Comparison of ENCODE assay signal across 1 cellular context in the genomic region with DNA sequence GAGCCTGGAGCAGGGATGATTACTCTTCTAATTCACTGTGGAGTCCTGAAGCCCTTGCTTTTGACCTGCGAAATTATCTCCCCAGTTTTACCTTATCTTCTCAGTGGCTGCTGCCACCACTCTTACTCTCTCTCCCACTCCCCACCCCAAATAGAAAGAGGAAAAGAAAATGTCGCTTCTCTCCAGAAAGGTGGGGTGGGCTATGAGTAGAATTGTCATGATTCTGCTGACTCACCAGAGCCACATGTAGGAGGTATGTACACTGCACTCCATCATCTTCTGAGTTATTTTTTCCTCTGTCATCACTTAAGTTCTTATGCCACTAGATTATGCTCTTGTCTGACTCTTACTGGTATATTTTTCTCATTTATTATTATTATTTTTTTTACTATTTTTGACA.
TF ChIP-seq lines count a peak whose summit lies in the region.

No MANE protein-coding gene starts in this region.

TF ChIP-seq in K562, 482 proteins besides CTCF, POLR2A, EP300 and RAD21 (continued from another document and continues in another):
- TF ChIP-seq, protein P1, sequence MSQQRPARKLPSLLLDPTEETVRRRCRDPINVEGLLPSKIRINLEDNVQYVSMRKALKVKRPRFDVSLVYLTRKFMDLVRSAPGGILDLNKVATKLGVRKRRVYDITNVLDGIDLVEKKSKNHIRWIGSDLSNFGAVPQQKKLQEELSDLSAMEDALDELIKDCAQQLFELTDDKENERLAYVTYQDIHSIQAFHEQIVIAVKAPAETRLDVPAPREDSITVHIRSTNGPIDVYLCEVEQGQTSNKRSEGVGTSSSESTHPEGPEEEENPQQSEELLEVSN (IDR thresholded peaks at IDR 0.05; ENCODE audit: borderline replicate concordance in 1 of 2, extremely low read depth in 1 of 2, insufficient read depth in 1 of 2, insufficient read length in 1 of 2, low read depth in 1 of 2, low read length in 1 of 2, poor library complexity in 1 of 2, severe bottlenecking in 1 of 2) = peak; percentile 68 to 76
- TF ChIP-seq MECOM (CRISPR knock-in tag; IDR thresholded peaks at IDR 0.05) (no peak), MIER1 (IDR thresholded peaks at IDR 0.05; ENCODE audit: low read depth) (no peak; the same call in 1 of the 2 replicates), NR0B1 (IDR thresholded peaks at IDR 0.05; ENCODE audit: partially characterized antibody) (no peak), GABPB1 (CRISPR knock-in tag; IDR thresholded peaks at IDR 0.05) (no peak), DMBX1 (CRISPR knock-in tag; IDR thresholded peaks at IDR 0.05; ENCODE audit: borderline replicate concordance) (0 out of 2 replicates have a peak, but pooled peaks have one; percentile 52), HNRNPUL1 (IDR thresholded peaks at IDR 0.05; ENCODE audit: low read length) (no peak), STAT5B (CRISPR knock-in tag; IDR thresholded peaks at IDR 0.05) (no peak), CHD4 (IDR thresholded peaks at IDR 0.05; ENCODE audit: insufficient read depth, insufficient replicate concordance, low read depth, low read length, poor library complexity, severe bottlenecking) (no peak), ZNF174 (CRISPR knock-in tag; IDR thresholded peaks at IDR 0.05) (no peak), ASH1L (IDR thresholded peaks at IDR 0.05; ENCODE audit: borderline replicate concordance, low read depth, partially characterized antibody) (peak; percentile 37), PHTF2 (CRISPR knock-in tag; IDR thresholded peaks at IDR 0.05) (no peak), PRPF4 (IDR thresholded peaks at IDR 0.05; ENCODE audit: insufficient read depth, low read depth, low read length, poor library complexity, severe bottlenecking) (no peak), ZNF175 (CRISPR knock-in tag; IDR thresholded peaks at IDR 0.05; ENCODE audit: low read depth) (no peak), ZNF212 (CRISPR knock-in tag; IDR thresholded peaks at IDR 0.05) (no peak), FOXA1 (IDR thresholded peaks at IDR 0.05; ENCODE audit: borderline replicate concordance) (no peak), HNRNPL (IDR thresholded peaks at IDR 0.05; ENCODE audit: low read depth, low read length) (no peak), ZNF12 (CRISPR knock-in tag; IDR thresholded peaks at IDR 0.05) (no peak), TSC22D4 (tag; IDR thresholded peaks at IDR 0.05) (no peak), SRF (CRISPR knock-in tag; IDR thresholded peaks at IDR 0.05) (no peak), GTF2F1 (IDR thresholded peaks at IDR 0.05; ENCODE audit: low read depth, low read length) (no peak), SREBF1 (IDR thresholded peaks at IDR 0.05; ENCODE audit: borderline replicate concordance, low read depth, low read length) (no peak), TRIM24 (IDR thresholded peaks at IDR 0.05) (peak; percentile 63 to 66), HCFC1 (IDR thresholded peaks at IDR 0.05; ENCODE audit: low read depth, low read length) (peak; percentile 36; the same call in 1 of the 2 replicates), MEF2A (IDR thresholded peaks at IDR 0.05; ENCODE audit: control insufficient read depth, low read depth, low read length) (no peak), NFIC (IDR thresholded peaks at IDR 0.05) (no peak), PCBP2 (IDR thresholded peaks at IDR 0.05; ENCODE audit: low read depth, low read length, poor library complexity, severe bottlenecking) (no peak), MEIS2 (IDR thresholded peaks at IDR 0.05; ENCODE audit: partially characterized antibody) (peak; percentile 95), ATF1 (CRISPR knock-in tag; IDR thresholded peaks at IDR 0.05) (no peak), ATF1 (tag; IDR thresholded peaks at IDR 0.05) (peak; percentile 40; the same call in 1 of the 2 replicates), ZEB2 (IDR thresholded peaks at IDR 0.05) (peak; percentile 88), KLF10 (CRISPR knock-in tag; IDR thresholded peaks at IDR 0.05) (no peak), KLF16 (IDR thresholded peaks at IDR 0.05) (peak; percentile 15; the same call in 1 of the 2 replicates), RBFOX2 (IDR thresholded peaks at IDR 0.05; ENCODE audit: low read depth, low read length) (no peak), LEF1 (IDR thresholded peaks at IDR 0.05) (peak; percentile 82), TEAD2 (tag; IDR thresholded peaks at IDR 0.05) (no peak), ZNF121 (CRISPR knock-in tag; conservative IDR thresholded peaks at IDR 0.05) (no peak), SRSF3 (IDR thresholded peaks at IDR 0.05; ENCODE audit: insufficient read depth, low read length) (no peak), EP400 (IDR thresholded peaks at IDR 0.05) (peak; percentile 50), GTF2A2 (tag; IDR thresholded peaks at IDR 0.05) (no peak), MNT (conservative IDR thresholded peaks at IDR 0.05) (peak; percentile 35 to 58; a peak in 2 of 4 replicates), RBM14 (IDR thresholded peaks at IDR 0.05; ENCODE audit: borderline replicate concordance, insufficient read depth, low read depth, low read length) (no peak), SNAPC5 (CRISPR knock-in tag; IDR thresholded peaks at IDR 0.05) (no peak), EHMT2 (IDR thresholded peaks at IDR 0.05) (peak; percentile 87), NR2C1 (IDR thresholded peaks at IDR 0.05) (peak; percentile 36; the same call in 1 of the 2 replicates), NR2C1 (tag; IDR thresholded peaks at IDR 0.05) (peak; percentile 51; the same call in 1 of the 2 replicates), ZNF324 (CRISPR knock-in tag; IDR thresholded peaks at IDR 0.05) (no peak), RBM22 (IDR thresholded peaks at IDR 0.05; ENCODE audit: low read depth, low read length, poor library complexity, severe bottlenecking) (no peak), L3MBTL2 (IDR thresholded peaks at IDR 0.05) (peak; percentile 95)
- TF ChIP-seq, protein P2, sequence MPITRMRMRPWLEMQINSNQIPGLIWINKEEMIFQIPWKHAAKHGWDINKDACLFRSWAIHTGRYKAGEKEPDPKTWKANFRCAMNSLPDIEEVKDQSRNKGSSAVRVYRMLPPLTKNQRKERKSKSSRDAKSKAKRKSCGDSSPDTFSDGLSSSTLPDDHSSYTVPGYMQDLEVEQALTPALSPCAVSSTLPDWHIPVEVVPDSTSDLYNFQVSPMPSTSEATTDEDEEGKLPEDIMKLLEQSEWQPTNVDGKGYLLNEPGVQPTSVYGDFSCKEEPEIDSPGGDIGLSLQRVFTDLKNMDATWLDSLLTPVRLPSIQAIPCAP (CRISPR knock-in tag; IDR thresholded peaks at IDR 0.05; ENCODE audit: borderline replicate concordance) = no peak
- TF ChIP-seq, protein P3, sequence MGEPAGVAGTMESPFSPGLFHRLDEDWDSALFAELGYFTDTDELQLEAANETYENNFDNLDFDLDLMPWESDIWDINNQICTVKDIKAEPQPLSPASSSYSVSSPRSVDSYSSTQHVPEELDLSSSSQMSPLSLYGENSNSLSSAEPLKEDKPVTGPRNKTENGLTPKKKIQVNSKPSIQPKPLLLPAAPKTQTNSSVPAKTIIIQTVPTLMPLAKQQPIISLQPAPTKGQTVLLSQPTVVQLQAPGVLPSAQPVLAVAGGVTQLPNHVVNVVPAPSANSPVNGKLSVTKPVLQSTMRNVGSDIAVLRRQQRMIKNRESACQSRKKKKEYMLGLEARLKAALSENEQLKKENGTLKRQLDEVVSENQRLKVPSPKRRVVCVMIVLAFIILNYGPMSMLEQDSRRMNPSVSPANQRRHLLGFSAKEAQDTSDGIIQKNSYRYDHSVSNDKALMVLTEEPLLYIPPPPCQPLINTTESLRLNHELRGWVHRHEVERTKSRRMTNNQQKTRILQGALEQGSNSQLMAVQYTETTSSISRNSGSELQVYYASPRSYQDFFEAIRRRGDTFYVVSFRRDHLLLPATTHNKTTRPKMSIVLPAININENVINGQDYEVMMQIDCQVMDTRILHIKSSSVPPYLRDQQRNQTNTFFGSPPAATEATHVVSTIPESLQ (CRISPR knock-in tag; IDR thresholded peaks at IDR 0.05) = peak; percentile 67; the same call in 1 of the 2 replicates
- TF ChIP-seq, protein P4, sequence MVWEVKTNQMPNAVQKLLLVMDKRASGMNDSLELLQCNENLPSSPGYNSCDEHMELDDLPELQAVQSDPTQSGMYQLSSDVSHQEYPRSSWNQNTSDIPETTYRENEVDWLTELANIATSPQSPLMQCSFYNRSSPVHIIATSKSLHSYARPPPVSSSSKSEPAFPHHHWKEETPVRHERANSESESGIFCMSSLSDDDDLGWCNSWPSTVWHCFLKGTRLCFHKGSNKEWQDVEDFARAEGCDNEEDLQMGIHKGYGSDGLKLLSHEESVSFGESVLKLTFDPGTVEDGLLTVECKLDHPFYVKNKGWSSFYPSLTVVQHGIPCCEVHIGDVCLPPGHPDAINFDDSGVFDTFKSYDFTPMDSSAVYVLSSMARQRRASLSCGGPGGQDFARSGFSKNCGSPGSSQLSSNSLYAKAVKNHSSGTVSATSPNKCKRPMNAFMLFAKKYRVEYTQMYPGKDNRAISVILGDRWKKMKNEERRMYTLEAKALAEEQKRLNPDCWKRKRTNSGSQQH (CRISPR knock-in tag; IDR thresholded peaks at IDR 0.05) = no peak
- TF ChIP-seq, protein P5, sequence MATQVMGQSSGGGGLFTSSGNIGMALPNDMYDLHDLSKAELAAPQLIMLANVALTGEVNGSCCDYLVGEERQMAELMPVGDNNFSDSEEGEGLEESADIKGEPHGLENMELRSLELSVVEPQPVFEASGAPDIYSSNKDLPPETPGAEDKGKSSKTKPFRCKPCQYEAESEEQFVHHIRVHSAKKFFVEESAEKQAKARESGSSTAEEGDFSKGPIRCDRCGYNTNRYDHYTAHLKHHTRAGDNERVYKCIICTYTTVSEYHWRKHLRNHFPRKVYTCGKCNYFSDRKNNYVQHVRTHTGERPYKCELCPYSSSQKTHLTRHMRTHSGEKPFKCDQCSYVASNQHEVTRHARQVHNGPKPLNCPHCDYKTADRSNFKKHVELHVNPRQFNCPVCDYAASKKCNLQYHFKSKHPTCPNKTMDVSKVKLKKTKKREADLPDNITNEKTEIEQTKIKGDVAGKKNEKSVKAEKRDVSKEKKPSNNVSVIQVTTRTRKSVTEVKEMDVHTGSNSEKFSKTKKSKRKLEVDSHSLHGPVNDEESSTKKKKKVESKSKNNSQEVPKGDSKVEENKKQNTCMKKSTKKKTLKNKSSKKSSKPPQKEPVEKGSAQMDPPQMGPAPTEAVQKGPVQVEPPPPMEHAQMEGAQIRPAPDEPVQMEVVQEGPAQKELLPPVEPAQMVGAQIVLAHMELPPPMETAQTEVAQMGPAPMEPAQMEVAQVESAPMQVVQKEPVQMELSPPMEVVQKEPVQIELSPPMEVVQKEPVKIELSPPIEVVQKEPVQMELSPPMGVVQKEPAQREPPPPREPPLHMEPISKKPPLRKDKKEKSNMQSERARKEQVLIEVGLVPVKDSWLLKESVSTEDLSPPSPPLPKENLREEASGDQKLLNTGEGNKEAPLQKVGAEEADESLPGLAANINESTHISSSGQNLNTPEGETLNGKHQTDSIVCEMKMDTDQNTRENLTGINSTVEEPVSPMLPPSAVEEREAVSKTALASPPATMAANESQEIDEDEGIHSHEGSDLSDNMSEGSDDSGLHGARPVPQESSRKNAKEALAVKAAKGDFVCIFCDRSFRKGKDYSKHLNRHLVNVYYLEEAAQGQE (CRISPR knock-in tag; IDR thresholded peaks at IDR 0.05; ENCODE audit: low read depth) = no peak
- TF ChIP-seq, protein P6, sequence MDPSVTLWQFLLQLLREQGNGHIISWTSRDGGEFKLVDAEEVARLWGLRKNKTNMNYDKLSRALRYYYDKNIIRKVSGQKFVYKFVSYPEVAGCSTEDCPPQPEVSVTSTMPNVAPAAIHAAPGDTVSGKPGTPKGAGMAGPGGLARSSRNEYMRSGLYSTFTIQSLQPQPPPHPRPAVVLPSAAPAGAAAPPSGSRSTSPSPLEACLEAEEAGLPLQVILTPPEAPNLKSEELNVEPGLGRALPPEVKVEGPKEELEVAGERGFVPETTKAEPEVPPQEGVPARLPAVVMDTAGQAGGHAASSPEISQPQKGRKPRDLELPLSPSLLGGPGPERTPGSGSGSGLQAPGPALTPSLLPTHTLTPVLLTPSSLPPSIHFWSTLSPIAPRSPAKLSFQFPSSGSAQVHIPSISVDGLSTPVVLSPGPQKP (CRISPR knock-in tag; IDR thresholded peaks at IDR 0.05) = no peak
- TF ChIP-seq, protein P7, sequence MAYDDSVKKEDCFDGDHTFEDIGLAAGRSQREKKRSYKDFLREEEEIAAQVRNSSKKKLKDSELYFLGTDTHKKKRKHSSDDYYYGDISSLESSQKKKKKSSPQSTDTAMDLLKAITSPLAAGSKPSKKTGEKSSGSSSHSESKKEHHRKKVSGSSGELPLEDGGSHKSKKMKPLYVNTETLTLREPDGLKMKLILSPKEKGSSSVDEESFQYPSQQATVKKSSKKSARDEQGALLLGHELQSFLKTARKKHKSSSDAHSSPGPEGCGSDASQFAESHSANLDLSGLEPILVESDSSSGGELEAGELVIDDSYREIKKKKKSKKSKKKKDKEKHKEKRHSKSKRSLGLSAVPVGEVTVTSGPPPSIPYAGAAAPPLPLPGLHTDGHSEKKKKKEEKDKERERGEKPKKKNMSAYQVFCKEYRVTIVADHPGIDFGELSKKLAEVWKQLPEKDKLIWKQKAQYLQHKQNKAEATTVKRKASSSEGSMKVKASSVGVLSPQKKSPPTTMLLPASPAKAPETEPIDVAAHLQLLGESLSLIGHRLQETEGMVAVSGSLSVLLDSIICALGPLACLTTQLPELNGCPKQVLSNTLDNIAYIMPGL (CRISPR knock-in tag; IDR thresholded peaks at IDR 0.05) = no peak
- TF ChIP-seq, protein P8, sequence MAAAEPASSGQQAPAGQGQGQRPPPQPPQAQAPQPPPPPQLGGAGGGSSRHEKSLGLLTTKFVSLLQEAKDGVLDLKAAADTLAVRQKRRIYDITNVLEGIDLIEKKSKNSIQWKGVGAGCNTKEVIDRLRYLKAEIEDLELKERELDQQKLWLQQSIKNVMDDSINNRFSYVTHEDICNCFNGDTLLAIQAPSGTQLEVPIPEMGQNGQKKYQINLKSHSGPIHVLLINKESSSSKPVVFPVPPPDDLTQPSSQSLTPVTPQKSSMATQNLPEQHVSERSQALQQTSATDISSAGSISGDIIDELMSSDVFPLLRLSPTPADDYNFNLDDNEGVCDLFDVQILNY (CRISPR knock-in tag; IDR thresholded peaks at IDR 0.05) = no peak
